In genomic region chr2:204060896-204061640, GRCh38 we compare ENCODE assay signal across 22 cellular contexts.
DNase-seq lines count a peak whose midpoint lies in the region; ATAC-seq and TF ChIP-seq lines count a peak whose summit lies in the region.
"Had no signal": no experiment of that assay in that cellular context is flagged by ENCODE, and none has a peak within 500 bp of the region (broad histone marks: within the 10 kb centered on the region; RNA-seq: fewer than 3 reads in every experiment).

No MANE protein-coding gene starts in this region.

- ATAC-seq in HG02852 (IDR thresholded peaks at IDR 0.05; ENCODE audit: unreplicated experiment), result no peak
- ATAC-seq in heart left ventricle, result no peak
- ATAC-seq: activated CD8-positive, alpha-beta memory T cell treated with anti-CD3 and anti-CD28 coated beads, Interleukin-2, amount 10 ng/mL, durations not matched to agents 7 days and 5 days; natural killer cell had no signal

- 83% methylated on average over 8 of the region's 8 CpGs for WGBS in prostate gland
- 62 to 72% (median 66%) methylated on average over 8 of the region's 8 CpGs for WGBS in heart left ventricle, 4 donors

- H3K36me3 ChIP-seq in prostate gland, result no peaks in the 10 kb centered on the region
- no peaks in the 10 kb centered on the region for H3K36me3 ChIP-seq in heart left ventricle
- H3K36me3 ChIP-seq: brain microvascular endothelial cell, MG63, ovary had no signal

- H3K27ac ChIP-seq in prostate gland (no peak overlapping the region), heart left ventricle (no peak overlapping the region)
- H3K27ac ChIP-seq: 22Rv1, brain microvascular endothelial cell, ovary, PC-9, VCaP had no signal

- no peaks in the 10 kb centered on the region for H3K4me1 ChIP-seq in prostate gland (replicated peaks)
- H3K4me1 ChIP-seq in heart left ventricle, result no peaks in the 10 kb centered on the region

- DNase-seq in NCI-H1417 (lab: John Stamatoyannopoulos, UW), result peak in 2 of 3 experiments; percentile 38 to 60
- no peak for DNase-seq in NCI-H1417 treated with DMSO at 0.1 percent for 48 hours (lab: John Stamatoyannopoulos, UW)
- DNase-seq in NCI-H2171 treated with DMSO at 0.1 percent for 48 hours (lab: John Stamatoyannopoulos, UW), result peak; percentile 91
- DNase-seq in SK-N-DZ (ENCODE audit: low spot score), result peak; percentile 61
- peak; percentile 66 for DNase-seq in retina
- no peak for DNase-seq in prostate gland (ENCODE audit: low spot score)
- DNase-seq in heart left ventricle, result no peak
- DNase-seq: activated CD4-positive, alpha-beta T cell treated with anti-CD3 and anti-CD28 coated beads, Interleukin-2, amount 10 ng/mL, durations not matched to agents 7 days and 5 days; activated CD8-positive, alpha-beta memory T cell treated with anti-CD3 and anti-CD28 coated beads, Interleukin-2, amount 10 ng/mL, durations not matched to agents 7 days and 5 days; activated naive CD4-positive, alpha-beta T cell treated with anti-CD3 and anti-CD28 coated beads for 36 hours; brain microvascular endothelial cell; KG1; MG63; natural killer cell; NK-92 treated with Interleukin-12 subunit alpha and Interleukin-12 subunit beta, amount 100 ng/mL, for 24 hours; ovary; PC-9; Right ventricle myocardium superior; T-helper 9 cell had no signal

- H3K4me3 ChIP-seq in prostate gland (no peak overlapping the region), heart left ventricle (no peak overlapping the region)
- H3K4me3 ChIP-seq: MG63, ovary, PC-9 had no signal

- H3K27me3 ChIP-seq in prostate gland (replicated peaks; ENCODE audit: insufficient read depth) (no peaks in the 10 kb centered on the region), heart left ventricle (peaks cover 0 to 8% (median 0%) of the 10 kb centered on the region in 9 donors)
- H3K27me3 ChIP-seq: brain microvascular endothelial cell, ovary had no signal

- intact Hi-C loops in prostate gland (cut with DNase I), result no loop called here
- intact Hi-C loops in heart left ventricle (cut with DNase I), result no loop called here

- TF ChIP-seq POLR2A in prostate gland (IDR thresholded peaks at IDR 0.05) (no peak), heart left ventricle (IDR thresholded peaks at IDR 0.05) (no peak)

- TF ChIP-seq CTCF in prostate gland (IDR thresholded peaks at IDR 0.05), result no peak
- TF ChIP-seq CTCF in heart left ventricle (IDR thresholded peaks at IDR 0.05), result no peak

- H3K9me3 ChIP-seq in prostate gland (no peaks in the 10 kb centered on the region), heart left ventricle (no peaks in the 10 kb centered on the region)
- H3K9me3 ChIP-seq: MG63, ovary had no signal

Comparison
In these comparisons a context has a peak if more than half of its experiments do, and no peak if none do; other contexts are left out.
1. DNase-seq: peak in NCI-H1417 (2 of 3), NCI-H2171 treated with DMSO at 0.1 percent for 48 hours (single experiment), SK-N-DZ (single experiment) and retina (single experiment); none in NCI-H1417 treated with DMSO at 0.1 percent for 48 hours (single experiment), prostate gland (single experiment) and heart left ventricle (0 of 5).